In genomic region chr16:75113046-75113491, GRCh38 we compare ENCODE assay signal across 19 cellular contexts. TPM values are rescaled to one million over a fixed set of nuclear protein-coding genes. Genes with fewer than 3 reads are reported as not detected.
A peak's percentile ranks its signal among the peaks of the same experiment; 100 is the strongest.
DNase-seq lines count a peak whose midpoint lies in the region; TF ChIP-seq lines count a peak whose summit lies in the region.
"Had no signal": no experiment of that assay in that cellular context is flagged by ENCODE, and none has a peak within 500 bp of the region (broad histone marks: within the 10 kb centered on the region; RNA-seq: fewer than 3 reads in every experiment).

No MANE protein-coding gene starts in this region.

- H2AK5ac ChIP-seq in neuronal stem cell (ENCODE audit: low read depth, low read length) = no peak overlapping the region

- H3K4me2 ChIP-seq in neuronal stem cell (ENCODE audit: insufficient read depth, low read length, poor library complexity, severe bottlenecking) = no peak overlapping the region

- H3K9me3 ChIP-seq in endodermal cell (ENCODE audit: control insufficient read depth, low read length) (no peaks in the 10 kb centered on the region), neuronal stem cell (replicated peaks in 1 of 2; ENCODE audit: control insufficient read depth in 2 of 2, insufficient read depth in 1 of 2, low read depth in 1 of 2, low read length in 2 of 2) (peaks cover 0 to 5% of the 10 kb centered on the region in 2 donors), sigmoid colon (no peaks in the 10 kb centered on the region)
- H3K9me3 ChIP-seq: esophagus muscularis mucosa, neutrophil, right atrium auricular region, vagina had no signal

- no peak overlapping the region for H2BK120ac ChIP-seq in neuronal stem cell (ENCODE audit: low read depth, low read length)

- peak overlapping the region; percentile 59 for H3K27ac Mint-ChIP-seq in T-helper 1 cell treated with Interleukin-12 subunit alpha and Interleukin-12 subunit beta and Interleukin-4 antibody, amounts not matched to agents 30 μg/mL and 1 μg/mL, for 36 hours
- H3K27ac Mint-ChIP-seq in endodermal cell = peak overlapping the region; percentile 18
- H3K27ac Mint-ChIP-seq: activated T-cell treated with anti-CD3 and anti-CD28 coated beads, Interleukin-2, amount 50 U/mL, for 72 hours; CD4-positive, alpha-beta T cell; memory B cell had no signal

- H3K4me3 Mint-ChIP-seq in T-helper 1 cell treated with Interleukin-12 subunit alpha and Interleukin-12 subunit beta and Interleukin-4 antibody, amounts not matched to agents 30 μg/mL and 1 μg/mL, for 36 hours = no peak overlapping the region
- no peak overlapping the region for H3K4me3 Mint-ChIP-seq in endodermal cell
- H3K4me3 Mint-ChIP-seq: CD4-positive, alpha-beta T cell; memory B cell had no signal

- no peak for TF ChIP-seq CTCF in endodermal cell (conservative IDR thresholded peaks at IDR 0.05)
- no peak for TF ChIP-seq CTCF in sigmoid colon (IDR thresholded peaks at IDR 0.05)

- H3K4me3 ChIP-seq in endodermal cell (ENCODE audit: low read length) (no peak overlapping the region), neuronal stem cell (ENCODE audit: low read length in 2 of 2) (no peak overlapping the region), sigmoid colon (no peak overlapping the region)
- H3K4me3 ChIP-seq: dorsolateral prefrontal cortex, esophagus muscularis mucosa, right atrium auricular region, vagina had no signal

- H3K36me3 ChIP-seq in endodermal cell (ENCODE audit: control insufficient read depth, insufficient read depth, low read length) = no peaks in the 10 kb centered on the region
- H3K36me3 ChIP-seq in neuronal stem cell (replicated peaks in 1 of 2; ENCODE audit: control insufficient read depth in 2 of 2, insufficient read depth in 2 of 2, low read length in 2 of 2) = peaks cover 0 to 5% of the 10 kb centered on the region in 2 donors
- H3K36me3 ChIP-seq in sigmoid colon = no peaks in the 10 kb centered on the region
- H3K36me3 ChIP-seq: neutrophil, right atrium auricular region, vagina had no signal

- 80 to 89% methylated on average over 2 to 7 of the region's 7 CpGs for WGBS in endodermal cell (ENCODE audit: insufficient coverage in 1 of 2, insufficient read length in 1 of 2), 2 experiments
- WGBS in neuronal stem cell (ENCODE audit: extremely low coverage in 2 of 2, insufficient read length in 2 of 2, insufficient replicate concordance in 1 of 2), 2 donors = no CpG with 5 or more reads among the region's 7 CpGs
- WGBS in sigmoid colon, 2 donors = 42 to 49% methylated on average over 7 of the region's 7 CpGs

- no peaks in the 10 kb centered on the region for H3K27me3 Mint-ChIP-seq in T-helper 1 cell treated with Interleukin-12 subunit alpha and Interleukin-12 subunit beta and Interleukin-4 antibody, amounts not matched to agents 30 μg/mL and 1 μg/mL, for 36 hours (ENCODE audit: low read depth)
- no peaks in the 10 kb centered on the region for H3K27me3 Mint-ChIP-seq in endodermal cell (ENCODE audit: insufficient read depth)

- no peak overlapping the region for H3K4ac ChIP-seq in neuronal stem cell (ENCODE audit: low read length)

- H3K79me1 ChIP-seq in neuronal stem cell (ENCODE audit: low read depth, low read length) = peaks cover 8% of the 10 kb centered on the region

- H3K9ac ChIP-seq in endodermal cell (ENCODE audit: extremely low read depth, low read length, poor library complexity, severe bottlenecking) (no peak overlapping the region), neuronal stem cell (ENCODE audit: low read depth, low read length, poor library complexity) (peak overlapping the region; percentile 57)

- H2BK5ac ChIP-seq in neuronal stem cell (ENCODE audit: low read length) = no peak overlapping the region

- H2BK15ac ChIP-seq in neuronal stem cell (ENCODE audit: low read length) = no peak overlapping the region

- no peaks in the 10 kb centered on the region for H3K9me3 Mint-ChIP-seq in T-helper 1 cell treated with Interleukin-12 subunit alpha and Interleukin-12 subunit beta and Interleukin-4 antibody, amounts not matched to agents 30 μg/mL and 1 μg/mL, for 36 hours
- H3K9me3 Mint-ChIP-seq in endodermal cell = peaks cover 6% of the 10 kb centered on the region
- H3K9me3 Mint-ChIP-seq: activated T-cell treated with anti-CD3 and anti-CD28 coated beads, Interleukin-2, amount 50 U/mL, for 72 hours; CD4-positive, alpha-beta T cell; memory B cell had no signal

- H2BK12ac ChIP-seq in neuronal stem cell (ENCODE audit: low read length) = no peak overlapping the region

- no peak for TF ChIP-seq EP300 in sigmoid colon (IDR thresholded peaks at IDR 0.05)

- no peak overlapping the region for H3K23ac ChIP-seq in neuronal stem cell (ENCODE audit: low read depth, low read length, poor library complexity)

- H3K4me1 ChIP-seq in endodermal cell (ENCODE audit: control insufficient read depth, insufficient read depth, low read length) = no peaks in the 10 kb centered on the region
- H3K4me1 ChIP-seq in neuronal stem cell (ENCODE audit: control insufficient read depth in 2 of 2, insufficient read depth in 1 of 2, low read depth in 1 of 2, low read length in 2 of 2) = peaks cover 11 to 13% of the 10 kb centered on the region in 2 donors
- peaks cover 0 to 68% (median 48%) of the 10 kb centered on the region in 4 donors for H3K4me1 ChIP-seq in sigmoid colon

- peak overlapping the region; percentile 67 for H3K18ac ChIP-seq in neuronal stem cell (ENCODE audit: low read length)

- H3K14ac ChIP-seq in neuronal stem cell (ENCODE audit: low read length) = peak overlapping the region; percentile 10

- no peak overlapping the region for H2AFZ ChIP-seq in neuronal stem cell (ENCODE audit: low read length)

- intact Hi-C loops in sigmoid colon (cut with DNase I) = loop anchor here (10.0 kb wide), 1 partner anchor 508 kb away; the partner anchor contains the start of gene GLG1

- no peak overlapping the region for H4K91ac ChIP-seq in neuronal stem cell (ENCODE audit: low read depth, low read length, poor library complexity)

- H3K36me3 Mint-ChIP-seq in T-helper 1 cell treated with Interleukin-12 subunit alpha and Interleukin-12 subunit beta and Interleukin-4 antibody, amounts not matched to agents 30 μg/mL and 1 μg/mL, for 36 hours (ENCODE audit: low read depth) = peaks cover 3% of the 10 kb centered on the region
- no peaks in the 10 kb centered on the region for H3K36me3 Mint-ChIP-seq in endodermal cell (ENCODE audit: low read depth)
- H3K36me3 Mint-ChIP-seq: memory B cell had no signal

- peaks cover 46% of the 10 kb centered on the region for H3K4me1 Mint-ChIP-seq in T-helper 1 cell treated with Interleukin-12 subunit alpha and Interleukin-12 subunit beta and Interleukin-4 antibody, amounts not matched to agents 30 μg/mL and 1 μg/mL, for 36 hours (ENCODE audit: low read depth)
- H3K4me1 Mint-ChIP-seq in endodermal cell = peaks cover 29% of the 10 kb centered on the region

- TF ChIP-seq POLR2A in sigmoid colon (IDR thresholded peaks at IDR 0.05) = no peak

- H3K27me3 ChIP-seq in endodermal cell (ENCODE audit: control insufficient read depth, insufficient read depth, low read length, poor library complexity, severe bottlenecking) (no peaks in the 10 kb centered on the region), neuronal stem cell (ENCODE audit: control insufficient read depth in 3 of 3, insufficient read depth in 3 of 3, low read depth in 1 of 3, low read length in 3 of 3) (no peaks in the 10 kb centered on the region), sigmoid colon (no peaks in the 10 kb centered on the region)
- H3K27me3 ChIP-seq: dorsolateral prefrontal cortex, esophagus muscularis mucosa, right atrium auricular region, vagina had no signal

- H3K27ac ChIP-seq in endodermal cell (ENCODE audit: low read depth, low read length) = no peak overlapping the region
- no peak overlapping the region for H3K27ac ChIP-seq in neuronal stem cell (replicated peaks; ENCODE audit: low read length)
- no peak overlapping the region for H3K27ac ChIP-seq in sigmoid colon
- H3K27ac ChIP-seq: neutrophil had no signal

- H4K8ac ChIP-seq in neuronal stem cell (ENCODE audit: low read depth, low read length) = no peak overlapping the region

- no peak for DNase-seq in T-helper 1 cell
- peak; percentile 10 for DNase-seq in NCI-H1694 (lab: John Stamatoyannopoulos, UW)
- peak; percentile 70 for DNase-seq in endodermal cell
- DNase-seq in neuronal stem cell (ENCODE audit: low spot score) = no peak
- DNase-seq in kidney glomerular epithelial cell (lab: John Stamatoyannopoulos, UW) = no peak
- no peak for DNase-seq in stimulated activated CD4-positive, alpha-beta T cell treated with anti-CD3 and anti-CD28 coated beads, Interleukin-15, amount 100 ng/mL, for 24 hours
- DNase-seq in sigmoid colon = no peak
- DNase-seq: activated T-cell treated with anti-CD3 and anti-CD28 coated beads, Interleukin-2, amount 50 U/mL, for 72 hours; CD4-positive, alpha-beta T cell; DMS79 treated with DMSO at 0.1 percent for 48 hours; dorsolateral prefrontal cortex; NCI-H446 treated with DMSO at 0.1 percent for 48 hours had no signal

RNA-seq across cellular contexts. Expression of gene LDHD, which starts 3.5 kb away (rescaled TPM):
- total RNA-seq in endodermal cell = 1 to 10 TPM; 1.4 to 4.3 TPM
- 1.3 TPM for polyA plus RNA-seq in endodermal cell (2013, experiment 1 of 2)
- polyA plus RNA-seq in endodermal cell (2013, experiment 2 of 2) = 0.70 TPM
- polyA plus RNA-seq in neuronal stem cell (2013, experiment 1 of 2) = 0.66 TPM
- polyA plus RNA-seq in neuronal stem cell (2013, experiment 2 of 2) = 0.76 TPM
- total RNA-seq in sigmoid colon = 1 to 10 TPM; 2.5 to 7.6 (median 7.3) TPM
- 100 to 1,000 TPM in 1 of 3 donors, 10 to 100 TPM in 2; 66.1 to 114 (median 78.0) TPM for polyA plus RNA-seq in sigmoid colon
- total RNA-seq: A673; CD4-positive, alpha-beta T cell had no signal

RNA-seq across cellular contexts. Expression of gene ZFP1, which starts 35.3 kb away (rescaled TPM):
- total RNA-seq in endodermal cell = 10 to 100 TPM; 10.4 to 13.3 TPM
- 29.0 TPM for polyA plus RNA-seq in endodermal cell (2013, experiment 1 of 2)
- 24.5 TPM for polyA plus RNA-seq in endodermal cell (2013, experiment 2 of 2)
- polyA plus RNA-seq in neuronal stem cell (2013, experiment 1 of 2) = 14.4 TPM
- polyA plus RNA-seq in neuronal stem cell (2013, experiment 2 of 2) = 14.3 TPM
- 10 to 100 TPM in 3 of 4 donors, 1 to 10 TPM in 1; 9.2 to 17.5 (median 15.4) TPM for total RNA-seq in sigmoid colon
- polyA plus RNA-seq in sigmoid colon = 1 to 10 TPM in 2 of 3 donors, under 1 TPM in 1; 0.60 to 4.0 (median 2.3) TPM

Comparison
In these comparisons a context has a peak if more than half of its experiments do, and no peak if none do; other contexts are left out.
1. DNase-seq: peak in NCI-H1694 (single experiment) and endodermal cell (single experiment); none in T-helper 1 cell (0 of 5), neuronal stem cell (single experiment), kidney glomerular epithelial cell (single experiment), stimulated activated CD4-positive, alpha-beta T cell treated with anti-CD3 and anti-CD28 coated beads, Interleukin-15, amount 100 ng/mL, for 24 hours (single experiment) and sigmoid colon (single experiment).